Comparison of ENCODE assay signal across 28 cellular contexts in genomic region chr11:25625094-25625493, GRCh38.
"Had no signal": no experiment of that assay in that cellular context is flagged by ENCODE, and none has a peak within 500 bp of the region (broad histone marks: within the 10 kb centered on the region; RNA-seq: fewer than 3 reads in every experiment).

No MANE protein-coding gene starts in this region.

- DNase-seq: occipital lobe; ovary; posterior cingulate gyrus; psoas muscle; right cardiac atrium; right lobe of liver; sigmoid colon; small intestine; stimulated activated CD4-positive, alpha-beta T cell treated with anti-CD3 and anti-CD28 coated beads, Interleukin-15, amount 100 ng/mL, for 24 hours; stimulated activated CD4-positive, alpha-beta T cell treated with anti-CD3 and anti-CD28 coated beads, Interleukin-2, amount 100 ng/mL, for 24 hours; stimulated activated CD4-positive, alpha-beta T cell treated with anti-CD3 and anti-CD28 coated beads, Interleukin-2, amount 100 ng/mL, for 48 hours; stimulated activated CD4-positive, alpha-beta T cell treated with anti-CD3 and anti-CD28 coated beads, Interleukin-4, amount 100 ng/mL, for 24 hours; stimulated activated naive B cell treated with anti-CD40 and anti-IgM and Interleukin-4, amounts not matched to agents 10 μg/mL and 1 μg/mL and 100 μg/mL, for 72 hours; stimulated activated naive CD4-positive, alpha-beta T cell treated with Interleukin-2 at 50 U/mL for 16 hours; stomach; thyroid gland; trophoblast cell; upper lobe of left lung had no signal

- FAIRE-seq: small intestine, urothelium cell line had no signal

- H3K27ac Mint-ChIP-seq: nephron; neural progenitor cell; progenitor cell of endocrine pancreas; stimulated activated effector memory CD8-positive, alpha-beta T cell treated with anti-CD3 and anti-CD28 coated beads, Interleukin-12 subunit alpha, Interleukin-12 subunit beta, amount 100 ng/mL, for 72 hours; stimulated activated naive B cell treated with anti-CD40 and anti-IgM and Interleukin-4, amounts not matched to agents 10 μg/mL and 1 μg/mL and 100 μg/mL, for 72 hours; stimulated activated naive CD8-positive, alpha-beta T cell treated with anti-CD3 and anti-CD28 coated beads, Interleukin-15, Interleukin-2, amounts not matched to agents 100 ng/mL and 50 ng/mL, for 24 hours had no signal

- H3K4me3 Mint-ChIP-seq: nephron; neural progenitor cell; stimulated activated effector memory CD8-positive, alpha-beta T cell treated with anti-CD3 and anti-CD28 coated beads, Interleukin-12 subunit alpha, Interleukin-12 subunit beta, amount 100 ng/mL, for 72 hours; stimulated activated naive B cell treated with anti-CD40 and anti-IgM and Interleukin-4, amounts not matched to agents 10 μg/mL and 1 μg/mL and 100 μg/mL, for 72 hours; stimulated activated naive CD8-positive, alpha-beta T cell treated with anti-CD3 and anti-CD28 coated beads, Interleukin-15, Interleukin-2, amounts not matched to agents 100 ng/mL and 50 ng/mL, for 24 hours had no signal

- H3K9me3 ChIP-seq: ovary, psoas muscle, right lobe of liver, sigmoid colon, thoracic aorta, thyroid gland, tibial nerve, upper lobe of left lung, vagina had no signal

- H3K36me3 ChIP-seq: neural progenitor cell, ovary, right lobe of liver, sigmoid colon, stomach, thoracic aorta, thyroid gland, tibial nerve, upper lobe of left lung, vagina had no signal

- H3K36me3 Mint-ChIP-seq: neural progenitor cell; stimulated activated effector memory CD8-positive, alpha-beta T cell treated with anti-CD3 and anti-CD28 coated beads, Interleukin-12 subunit alpha, Interleukin-12 subunit beta, amount 100 ng/mL, for 72 hours; stimulated activated naive B cell treated with anti-CD40 and anti-IgM and Interleukin-4, amounts not matched to agents 10 μg/mL and 1 μg/mL and 100 μg/mL, for 72 hours had no signal

- H3K4me1 ChIP-seq: neural progenitor cell, parathyroid adenoma, psoas muscle, right lobe of liver, sigmoid colon, stomach, thyroid gland, tibial nerve, upper lobe of left lung, vagina had no signal

- H3K9ac ChIP-seq: neural progenitor cell, parathyroid adenoma had no signal

- H3K4me1 Mint-ChIP-seq: nephron; neural progenitor cell; stimulated activated effector memory CD8-positive, alpha-beta T cell treated with anti-CD3 and anti-CD28 coated beads, Interleukin-12 subunit alpha, Interleukin-12 subunit beta, amount 100 ng/mL, for 72 hours; stimulated activated naive B cell treated with anti-CD40 and anti-IgM and Interleukin-4, amounts not matched to agents 10 μg/mL and 1 μg/mL and 100 μg/mL, for 72 hours had no signal

- H3K27me3 ChIP-seq: neural progenitor cell, ovary, right lobe of liver, sigmoid colon, stomach, thyroid gland, tibial nerve, upper lobe of left lung, vagina had no signal

- ATAC-seq: psoas muscle; right cardiac atrium; right lobe of liver; stimulated activated effector memory CD8-positive, alpha-beta T cell treated with anti-CD3 and anti-CD28 coated beads, Interleukin-12 subunit alpha, Interleukin-12 subunit beta, amount 100 ng/mL, for 72 hours; stimulated activated naive B cell treated with anti-CD40 and anti-IgM and Interleukin-4, amounts not matched to agents 10 μg/mL and 1 μg/mL and 100 μg/mL, for 72 hours had no signal

- H2AFZ ChIP-seq: neural progenitor cell, parathyroid adenoma had no signal

- H3K27ac ChIP-seq: neural progenitor cell, ovary, parathyroid adenoma, psoas muscle, right lobe of liver, sigmoid colon, stomach, thoracic aorta, thyroid gland, tibial nerve, upper lobe of left lung, vagina had no signal

- H3K4me2 ChIP-seq: neural progenitor cell had no signal

- H3K9me3 Mint-ChIP-seq: neural progenitor cell had no signal

- H3K27me3 Mint-ChIP-seq: progenitor cell of endocrine pancreas; stimulated activated naive B cell treated with anti-CD40 and anti-IgM and Interleukin-4, amounts not matched to agents 10 μg/mL and 1 μg/mL and 100 μg/mL, for 72 hours; stimulated activated naive CD8-positive, alpha-beta T cell treated with anti-CD3 and anti-CD28 coated beads, Interleukin-15, Interleukin-2, amounts not matched to agents 100 ng/mL and 50 ng/mL, for 24 hours had no signal

- H3K4me3 ChIP-seq: neural progenitor cell, ovary, psoas muscle, right lobe of liver, sigmoid colon, stomach, thoracic aorta, thyroid gland, tibial nerve, upper lobe of left lung, vagina had no signal

- H3K79me2 ChIP-seq: parathyroid adenoma had no signal
